In genomic region chr1:91286962-91287317, GRCh38 we compare ENCODE assay signal across 6 cellular contexts.
DNase-seq lines count a peak whose midpoint lies in the region; TF ChIP-seq lines count a peak whose summit lies in the region.
"Not testable (repeated sequence)": the region's sequence is repeated elsewhere in the genome, so short reads cannot be mapped to it uniquely, and the experiment has no call there.

No MANE protein-coding gene starts in this region.

- peak; percentile 12 for TF ChIP-seq CTCF in endodermal cell (conservative IDR thresholded peaks at IDR 0.05)

- DNase-seq in DMS53 (lab: John Stamatoyannopoulos, UW) (peak; percentile 48), NCI-H146 (lab: John Stamatoyannopoulos, UW) (peak; percentile 45), NCI-H510A (lab: John Stamatoyannopoulos, UW) (peak; percentile 10), NT2/D1 (ENCODE audit: low read depth, low spot score) (peak; percentile 33), endodermal cell (peak; percentile 51)
- not testable (repeated sequence) for DNase-seq in H7

- 73% methylated on average over 6 of the region's 13 CpGs; no CpG with 5 or more reads in 1 of the 2 experiments for WGBS in endodermal cell (ENCODE audit: insufficient coverage in 1 of 2, insufficient read length in 1 of 2), 2 experiments

- not testable (repeated sequence) for H3K36me3 ChIP-seq in H7 (replicated peaks; ENCODE audit: control insufficient read depth, insufficient read depth, low read length); NT2/D1 (ENCODE audit: insufficient read depth, insufficient read length, low read length); endodermal cell (ENCODE audit: control insufficient read depth, insufficient read depth, low read length)

- not testable (repeated sequence) for H3K4me3 Mint-ChIP-seq in endodermal cell

- H3K27ac ChIP-seq in endodermal cell (ENCODE audit: low read depth, low read length) = not testable (repeated sequence)

- H3K36me3 Mint-ChIP-seq in endodermal cell (ENCODE audit: low read depth) = peaks cover 16% of the 10 kb centered on the region

- not testable (repeated sequence) for H3K9me3 ChIP-seq in NT2/D1 (ENCODE audit: insufficient read depth, low read length); endodermal cell (ENCODE audit: control insufficient read depth, low read length)

- H3K9me3 Mint-ChIP-seq in endodermal cell = peaks cover 24% of the 10 kb centered on the region

- H3K4me1 Mint-ChIP-seq in endodermal cell = not testable (repeated sequence)

- H3K27ac Mint-ChIP-seq in endodermal cell = not testable (repeated sequence)

- H3K27me3 Mint-ChIP-seq in endodermal cell (ENCODE audit: insufficient read depth) = not testable (repeated sequence)

- H3K9ac ChIP-seq in NT2/D1 (ENCODE audit: insufficient read length, low read depth); endodermal cell (ENCODE audit: extremely low read depth, low read length, poor library complexity, severe bottlenecking): not testable (repeated sequence)

- not testable (repeated sequence) for H3K4me1 ChIP-seq in NT2/D1 (ENCODE audit: insufficient read depth, insufficient read length); endodermal cell (ENCODE audit: control insufficient read depth, insufficient read depth, low read length)

- H3K4me3 ChIP-seq in H7 (ENCODE audit: insufficient read depth, low read depth, low read length) = peak overlapping the region; percentile 31; the same call in 1 of the 2 replicates
- H3K4me3 ChIP-seq in NT2/D1 (ENCODE audit: insufficient read length, low read depth); endodermal cell (ENCODE audit: low read length): not testable (repeated sequence)

- not testable (repeated sequence) for H3K27me3 ChIP-seq in H7 (ENCODE audit: control insufficient read depth, insufficient read depth, low read length); NT2/D1 (ENCODE audit: insufficient read depth, insufficient read length); endodermal cell (ENCODE audit: control insufficient read depth, insufficient read depth, low read length, poor library complexity, severe bottlenecking)
